ENCODE assay signal across 25 cellular contexts in genomic region chr1:201750120-201750519, GRCh38.
DNase-seq lines count a peak whose midpoint lies in the region; ATAC-seq, FAIRE-seq and TF ChIP-seq lines count a peak whose summit lies in the region.
"Had no signal": no experiment of that assay in that cellular context is flagged by ENCODE, and none has a peak within 500 bp of the region (broad histone marks: within the 10 kb centered on the region; RNA-seq: fewer than 3 reads in every experiment).

No MANE protein-coding gene starts in this region.

- H2BK120ac ChIP-seq in mesenchymal stem cell (ENCODE audit: low read depth, low read length) = no peak overlapping the region

- H3K9me3 Mint-ChIP-seq in MCF 10A (ENCODE audit: unreplicated experiment) (no peaks in the 10 kb centered on the region), type B pancreatic cell (no peaks in the 10 kb centered on the region), natural killer cell (no peaks in the 10 kb centered on the region)
- H3K9me3 Mint-ChIP-seq: stimulated activated effector memory CD8-positive, alpha-beta T cell treated with anti-CD3 and anti-CD28 coated beads, Interleukin-12 subunit alpha, Interleukin-12 subunit beta, amount 100 ng/mL, for 72 hours had no signal

- no peak overlapping the region for H3K18ac ChIP-seq in mesenchymal stem cell (ENCODE audit: low read depth in 1 of 2, low read length in 2 of 2)

- H3K4me3 ChIP-seq in breast epithelium (no peak overlapping the region), K562 (no peak overlapping the region), mesenchymal stem cell (ENCODE audit: insufficient read depth in 1 of 2, low read depth in 1 of 2, low read length in 2 of 2) (no peak overlapping the region)
- H3K4me3 ChIP-seq: BLaER1, coronary artery, transverse colon had no signal

- H3K4me3 Mint-ChIP-seq in MCF 10A (ENCODE audit: unreplicated experiment) (no peak overlapping the region), type B pancreatic cell (no peak overlapping the region), natural killer cell (no peak overlapping the region)
- H3K4me3 Mint-ChIP-seq: stimulated activated effector memory CD8-positive, alpha-beta T cell treated with anti-CD3 and anti-CD28 coated beads, Interleukin-12 subunit alpha, Interleukin-12 subunit beta, amount 100 ng/mL, for 72 hours had no signal

- H4K91ac ChIP-seq in mesenchymal stem cell (ENCODE audit: low read length) = peak overlapping the region; percentile 18

- FAIRE-seq in K562 (lab: Jason Lieb, UNC) = no peak
- FAIRE-seq: GM18507 had no signal

- peak overlapping the region; percentile 80 for H3K27ac Mint-ChIP-seq in MCF 10A (ENCODE audit: low read depth, unreplicated experiment)
- peak overlapping the region; percentile 12 for H3K27ac Mint-ChIP-seq in type B pancreatic cell
- no peak overlapping the region for H3K27ac Mint-ChIP-seq in natural killer cell
- H3K27ac Mint-ChIP-seq: stimulated activated effector memory CD8-positive, alpha-beta T cell treated with anti-CD3 and anti-CD28 coated beads, Interleukin-12 subunit alpha, Interleukin-12 subunit beta, amount 100 ng/mL, for 72 hours had no signal

- no peak for TF ChIP-seq RAD21 in K562 (CRISPR knock-in tag; conservative IDR thresholded peaks at IDR 0.05 in 1 of 2, IDR thresholded peaks at IDR 0.05 in 1 of 2)

- intact Hi-C loops in MCF 10A (cut with micrococcal nuclease) (loop anchor here (5.0 kb wide), 1 partner anchor 38 kb away; no protein-coding TSS in a partner anchor), breast epithelium (cut with DNase I; ENCODE audit: low total_unique reads) (loop anchor here (10.0 kb wide), 1 partner anchor 1675 kb away; no protein-coding TSS in a partner anchor), K562 (cut with micrococcal nuclease) (loop anchor here (2.0 kb wide), 1 partner anchor 35 kb away; no protein-coding TSS in a partner anchor), natural killer cell (cut with micrococcal nuclease) (no loop called here)

- no peak overlapping the region for H3K9ac ChIP-seq in K562 (ENCODE audit: insufficient read depth in 1 of 2, low read depth in 2 of 2, low read length in 2 of 2)
- no peak overlapping the region for H3K9ac ChIP-seq in mesenchymal stem cell (ENCODE audit: low read length)
- H3K9ac ChIP-seq: BLaER1, KMS-11 had no signal

- DNase-seq in MCF 10A (ENCODE audit: unreplicated experiment) (no peak), breast epithelium (ENCODE audit: low spot score in 2 of 2) (no peak), K562 (ENCODE audit: extremely low read depth in 1 of 4, low spot score in 3 of 4) (no peak), mesenchymal stem cell (no peak), type B pancreatic cell (ENCODE audit: extremely low spot score, unreplicated experiment) (no peak), NCI-H2171 treated with DMSO at 0.1 percent for 48 hours (lab: John Stamatoyannopoulos, UW) (no peak), NCI-H1048 (lab: John Stamatoyannopoulos, UW) (no peak), natural killer cell (no peak)
- DNase-seq: activated CD4-positive, alpha-beta T cell treated with anti-CD3 and anti-CD28 coated beads, Interleukin-2, amount 50 U/mL, for 48 hours; activated naive CD4-positive, alpha-beta T cell; activated T-cell treated with anti-CD3 and anti-CD28 coated beads for 4 hours; anterior cingulate cortex; Calu3; NCI-H1092; NCI-H2081; NCI-H524; retina; SHP77; transverse colon had no signal

- H2BK15ac ChIP-seq in mesenchymal stem cell (ENCODE audit: low read depth, poor library complexity, severe bottlenecking) = no peak overlapping the region

- H3K79me1 ChIP-seq in mesenchymal stem cell (replicated peaks; ENCODE audit: low read length, poor library complexity, severe bottlenecking) = peaks cover 20% of the 10 kb centered on the region

- 21% methylated on average over 3 of the region's 3 CpGs for WGBS in K562 (ENCODE audit: insufficient coverage, low coverage, missing lambda C conversion rate)
- WGBS in mesenchymal stem cell = 50% methylated on average over 2 of the region's 3 CpGs

- no peaks in the 10 kb centered on the region for H3K79me2 ChIP-seq in K562 (ENCODE audit: control insufficient read depth, insufficient read depth, low read length)

- no peaks in the 10 kb centered on the region for H3K36me3 Mint-ChIP-seq in MCF 10A (ENCODE audit: insufficient read depth, unreplicated experiment)
- peaks cover 8% of the 10 kb centered on the region for H3K36me3 Mint-ChIP-seq in type B pancreatic cell
- H3K36me3 Mint-ChIP-seq in natural killer cell = no peaks in the 10 kb centered on the region
- H3K36me3 Mint-ChIP-seq: stimulated activated effector memory CD8-positive, alpha-beta T cell treated with anti-CD3 and anti-CD28 coated beads, Interleukin-12 subunit alpha, Interleukin-12 subunit beta, amount 100 ng/mL, for 72 hours had no signal

- peak overlapping the region in 1 of 2 experiments; percentile 77 for H3K23ac ChIP-seq in mesenchymal stem cell (ENCODE audit: low read length in 2 of 2)

- no peak overlapping the region for H3K14ac ChIP-seq in mesenchymal stem cell (ENCODE audit: low read length in 2 of 2)

- no peak overlapping the region for H3K27ac ChIP-seq in breast epithelium
- H3K27ac ChIP-seq in K562 (ENCODE audit: extremely low read depth, low read depth, low read length) = no peak overlapping the region
- H3K27ac ChIP-seq in mesenchymal stem cell (ENCODE audit: low read length, poor library complexity, severe bottlenecking) = no peak overlapping the region
- H3K27ac ChIP-seq: BLaER1, KMS-11, transverse colon, VCaP had no signal

- POLR2A ChIA-PET in MCF 10A (lab: Yijun Ruan, JAX) (interaction anchor here (0.6 kb wide), 1 partner anchor 15 kb away, joined by 3 read pairs; no protein-coding TSS in a partner anchor), K562 (lab: Yijun Ruan, JAX) (no interaction called here)

- no TSS peak for BruUV-seq in MCF 10A (replicated peaks; lab: Mats Ljungman, UMichigan)
- no TSS peak for BruUV-seq in K562 (replicated peaks; lab: Mats Ljungman, UMichigan)

- H2BK12ac ChIP-seq in mesenchymal stem cell (ENCODE audit: low read length in 2 of 2) = no peak overlapping the region

- no peaks in the 10 kb centered on the region for H3K9me1 ChIP-seq in K562 (ENCODE audit: control insufficient read depth, insufficient read depth, low read length)

- in situ Hi-C loops in K562 (cut with MboI) = no loop called here

- ATAC-seq in K562 = no peak
- no peak for ATAC-seq in natural killer cell
- ATAC-seq: stimulated activated effector memory CD8-positive, alpha-beta T cell treated with anti-CD3 and anti-CD28 coated beads, Interleukin-12 subunit alpha, Interleukin-12 subunit beta, amount 100 ng/mL, for 72 hours had no signal

- H3K36me3 ChIP-seq in breast epithelium (no peaks in the 10 kb centered on the region), K562 (ENCODE audit: control insufficient read depth, insufficient read depth, low read length) (no peaks in the 10 kb centered on the region), mesenchymal stem cell (ENCODE audit: control insufficient read depth in 1 of 2, insufficient read depth in 2 of 2, low read depth in 1 of 2, low read length in 2 of 2) (peaks cover 0 to 20% of the 10 kb centered on the region in 2 experiments)
- H3K36me3 ChIP-seq: transverse colon had no signal

- TF ChIP-seq POLR2A in breast epithelium (IDR thresholded peaks at IDR 0.05) = no peak
- TF ChIP-seq POLR2A in K562 (conservative IDR thresholded peaks at IDR 0.05) = no peak

- CTCF ChIA-PET in MCF 10A (lab: Yijun Ruan, JAX) (interaction anchor here (1.0 kb wide), 1 partner anchor 40 kb away, joined by 3 read pairs; no protein-coding TSS in a partner anchor), K562 (lab: Yijun Ruan, JAX; ENCODE audit: low intra/inter-chr PET ratio) (no interaction called here)

- H3K9me3 ChIP-seq in breast epithelium (no peaks in the 10 kb centered on the region), K562 (replicated peaks; ENCODE audit: control insufficient read depth, insufficient read depth, low read depth, low read length) (no peaks in the 10 kb centered on the region), mesenchymal stem cell (ENCODE audit: control insufficient read depth, low read length) (no peaks in the 10 kb centered on the region)
- H3K9me3 ChIP-seq: BLaER1, transverse colon had no signal

- no peak overlapping the region for H3K4me2 ChIP-seq in K562 (ENCODE audit: insufficient read depth, low read length)
- H3K4me2 ChIP-seq in mesenchymal stem cell (ENCODE audit: low read length, poor library complexity, severe bottlenecking) = no peak overlapping the region
- H3K4me2 ChIP-seq: BLaER1 had no signal

- no peak for TF ChIP-seq CTCF in MCF 10A (IDR thresholded peaks at IDR 0.05; ENCODE audit: unreplicated experiment)
- TF ChIP-seq CTCF in breast epithelium (IDR thresholded peaks at IDR 0.05) = no peak
- no peak for TF ChIP-seq CTCF in K562 (IDR thresholded peaks at IDR 0.05 in 2 of 3, conservative IDR thresholded peaks at IDR 0.05 in 1 of 3; ENCODE audit: insufficient read depth in 2 of 3, low read depth in 1 of 3, low read length in 3 of 3)
- no peak for TF ChIP-seq CTCF in type B pancreatic cell (conservative IDR thresholded peaks at IDR 0.05)
- no peak for TF ChIP-seq CTCF in natural killer cell (IDR thresholded peaks at IDR 0.05)

- TF ChIP-seq EP300 in K562 (IDR thresholded peaks at IDR 0.05; ENCODE audit: low read length) = no peak

- H2AK5ac ChIP-seq in mesenchymal stem cell (ENCODE audit: low read length, severe bottlenecking) = peak overlapping the region; percentile 61

- H3K4me1 Mint-ChIP-seq in MCF 10A (ENCODE audit: insufficient read depth, unreplicated experiment) = peaks cover 75% of the 10 kb centered on the region
- peaks cover 57% of the 10 kb centered on the region for H3K4me1 Mint-ChIP-seq in type B pancreatic cell (ENCODE audit: unreplicated experiment)
- no peaks in the 10 kb centered on the region for H3K4me1 Mint-ChIP-seq in natural killer cell
- H3K4me1 Mint-ChIP-seq: stimulated activated effector memory CD8-positive, alpha-beta T cell treated with anti-CD3 and anti-CD28 coated beads, Interleukin-12 subunit alpha, Interleukin-12 subunit beta, amount 100 ng/mL, for 72 hours had no signal

- no peak overlapping the region for H4K8ac ChIP-seq in mesenchymal stem cell (ENCODE audit: low read length)

- H3K4me1 ChIP-seq in breast epithelium (no peaks in the 10 kb centered on the region), K562 (replicated peaks in 1 of 2; ENCODE audit: control insufficient read depth in 2 of 2, insufficient read depth in 2 of 2, low read length in 2 of 2) (no peaks in the 10 kb centered on the region; a peak in 2 of 5 replicates), mesenchymal stem cell (ENCODE audit: control insufficient read depth, insufficient read depth, low read depth, low read length) (peaks cover 18% of the 10 kb centered on the region)

- H3K27me3 Mint-ChIP-seq in MCF 10A (ENCODE audit: insufficient read depth, unreplicated experiment) (no peaks in the 10 kb centered on the region), type B pancreatic cell (no peaks in the 10 kb centered on the region), natural killer cell (ENCODE audit: low read depth in 2 of 2) (peaks cover 9 to 31% of the 10 kb centered on the region in 2 donors)

- no peak overlapping the region for H3K4ac ChIP-seq in mesenchymal stem cell (ENCODE audit: low read depth in 1 of 2, low read length in 2 of 2)

- H3K27me3 ChIP-seq in breast epithelium (no peaks in the 10 kb centered on the region), K562 (ENCODE audit: control insufficient read depth in 2 of 2, insufficient read depth in 2 of 2, low read length in 2 of 2) (no peaks in the 10 kb centered on the region; a peak in 1 of 5 replicates), mesenchymal stem cell (ENCODE audit: control insufficient read depth in 1 of 2, insufficient read depth in 1 of 2, low read length in 2 of 2) (no peaks in the 10 kb centered on the region)
- H3K27me3 ChIP-seq: BLaER1, transverse colon had no signal

- H4K20me1 ChIP-seq in K562 (replicated peaks; ENCODE audit: control insufficient read depth, insufficient read depth, low read length) = 0 out of 2 replicates have a peak, but pooled peaks cover 3% of the 10 kb centered on the region

- no peak overlapping the region for H2BK5ac ChIP-seq in mesenchymal stem cell (ENCODE audit: low read depth, low read length, poor library complexity, severe bottlenecking)

- H2AFZ ChIP-seq in K562 (ENCODE audit: low read depth, low read length) = no peak overlapping the region
- no peak overlapping the region for H2AFZ ChIP-seq in mesenchymal stem cell (ENCODE audit: low read depth, low read length)

Comparison
In these comparisons a context has a peak if more than half of its experiments do, and no peak if none do; other contexts are left out.
1. H3K27ac Mint-ChIP-seq: peak in MCF 10A (single experiment) and type B pancreatic cell (single experiment); none in natural killer cell (0 of 2).